15 cellular contexts compared by ENCODE assay signal in the genomic region with DNA sequence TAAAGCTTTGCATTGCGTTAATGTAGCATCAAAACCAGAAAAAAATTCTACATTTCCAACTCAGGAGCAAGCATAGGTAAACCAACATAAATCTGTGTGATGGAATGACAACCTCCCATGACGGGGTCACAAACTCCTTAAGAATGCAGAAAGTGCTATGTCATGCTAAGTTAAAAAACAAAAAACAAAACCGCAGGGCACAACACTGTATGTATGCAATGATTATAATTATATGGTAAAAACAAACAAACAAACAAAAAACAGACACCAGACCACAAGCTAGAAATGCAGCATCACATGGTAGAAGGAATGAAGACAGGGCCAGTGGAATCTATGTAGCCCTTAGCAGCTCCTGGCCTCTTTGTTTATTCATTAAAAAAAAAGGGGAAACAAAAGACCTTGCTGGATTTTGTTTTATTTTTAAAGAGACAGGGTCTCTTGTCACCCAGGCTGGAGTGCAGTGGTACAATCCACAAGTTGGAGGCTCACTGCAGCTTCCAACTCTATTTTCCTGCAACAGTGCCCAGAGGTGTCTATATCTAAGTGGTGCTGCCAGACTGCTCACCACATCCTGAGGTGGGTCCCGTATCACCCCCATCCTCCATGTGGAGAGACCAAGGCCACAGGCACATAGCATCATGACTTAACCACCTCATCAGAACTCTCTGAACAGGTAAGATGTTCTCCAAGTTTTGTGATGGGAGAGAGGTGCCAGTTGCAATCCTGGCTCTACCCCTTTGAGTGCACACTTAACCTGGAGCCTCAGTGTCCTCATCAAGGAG.
DNase-seq lines count a peak whose midpoint lies in the region; ATAC-seq and TF ChIP-seq lines count a peak whose summit lies in the region.
"Had no signal": no experiment of that assay in that cellular context is flagged by ENCODE, and none has a peak within 500 bp of the region (broad histone marks: within the 10 kb centered on the region; RNA-seq: fewer than 3 reads in every experiment).

No MANE protein-coding gene starts in this region.

- H3K4me1 Mint-ChIP-seq in effector memory CD8-positive, alpha-beta T cell (ENCODE audit: low read depth in 2 of 2) = peaks cover 23% of the 10 kb centered on the region in 2 donors
- H3K4me1 Mint-ChIP-seq in progenitor cell of endocrine pancreas (ENCODE audit: low read depth) = no peaks in the 10 kb centered on the region

- peaks cover 18% of the 10 kb centered on the region for H3K36me3 Mint-ChIP-seq in effector memory CD8-positive, alpha-beta T cell (ENCODE audit: insufficient read depth)
- peaks cover 10% of the 10 kb centered on the region for H3K36me3 Mint-ChIP-seq in progenitor cell of endocrine pancreas (ENCODE audit: insufficient read depth)

- ATAC-seq in DND-41 (ENCODE audit: insufficient read depth, low read depth) (peak; percentile 73), GM21367 (IDR thresholded peaks at IDR 0.05; ENCODE audit: unreplicated experiment) (no peak)
- ATAC-seq in effector memory CD8-positive, alpha-beta T cell (replicated peaks) = peak; percentile 66

- H3K79me2 ChIP-seq in DND-41 (ENCODE audit: insufficient read depth, low read length) = peaks cover 17% of the 10 kb centered on the region; the same call in 1 of the 2 replicates

- H3K27ac Mint-ChIP-seq in effector memory CD8-positive, alpha-beta T cell = peak overlapping the region in 1 of 2 donors; percentile 71
- peak overlapping the region; percentile 20 for H3K27ac Mint-ChIP-seq in progenitor cell of endocrine pancreas

- peak; percentile 13 for DNase-seq in DND-41
- DNase-seq in NCI-H460 (ENCODE audit: extremely low read depth, low read depth) = peak; percentile 12
- no peak for DNase-seq in effector memory CD8-positive, alpha-beta T cell
- DNase-seq in progenitor cell of endocrine pancreas (ENCODE audit: low spot score, unreplicated experiment) = no peak
- DNase-seq in NCI-H187 treated with DMSO at 0.1 percent for 48 hours (lab: John Stamatoyannopoulos, UW) = no peak
- no peak for DNase-seq in stimulated activated CD4-positive, alpha-beta T cell treated with anti-CD3 and anti-CD28 coated beads, Interleukin-12 subunit alpha, Interleukin-12 subunit beta, amount 100 ng/mL, for 4 hours
- no peak for DNase-seq in NCI-H2227 (lab: John Stamatoyannopoulos, UW; ENCODE audit: unreplicated experiment)
- DNase-seq: aorta; Caco-2; effector CD8-positive, alpha-beta T cell; kidney; NCI-H1436 treated with DMSO at 0.1 percent for 48 hours; NCI-H524 treated with DMSO at 0.1 percent for 48 hours; right lobe of liver had no signal

- H3K9me3 ChIP-seq in DND-41 (ENCODE audit: insufficient read depth, low read length, severe bottlenecking) = no peaks in the 10 kb centered on the region
- H3K9me3 ChIP-seq: Caco-2, right lobe of liver had no signal

- H3K4me1 ChIP-seq in DND-41 (ENCODE audit: insufficient read depth, low read length) = no peaks in the 10 kb centered on the region

- peaks cover 68% of the 10 kb centered on the region for H3K36me3 ChIP-seq in DND-41 (ENCODE audit: insufficient read depth, low read length)

- H3K4me3 ChIP-seq in DND-41 (ENCODE audit: low read depth in 1 of 2, low read length in 2 of 2) = no peak overlapping the region
- H3K4me3 ChIP-seq: right lobe of liver had no signal

- no peaks in the 10 kb centered on the region for H3K27me3 ChIP-seq in DND-41 (ENCODE audit: insufficient read depth, low read length, poor library complexity)
- H3K27me3 ChIP-seq: right lobe of liver had no signal

- H3K9me3 Mint-ChIP-seq in effector memory CD8-positive, alpha-beta T cell = no peaks in the 10 kb centered on the region
- H3K9me3 Mint-ChIP-seq in progenitor cell of endocrine pancreas (ENCODE audit: low read depth) = no peaks in the 10 kb centered on the region

- no peak overlapping the region for H3K4me2 ChIP-seq in DND-41 (ENCODE audit: insufficient read depth, low read length)

- H3K9ac ChIP-seq in DND-41 (ENCODE audit: low read depth, low read length) = no peak overlapping the region

- H2AFZ ChIP-seq in DND-41 (ENCODE audit: low read depth, low read length) = no peak overlapping the region

- no peak for TF ChIP-seq CTCF in DND-41 (IDR thresholded peaks at IDR 0.05; ENCODE audit: borderline replicate concordance, extremely low read depth, low read length, poor library complexity, severe bottlenecking)
- no peak for TF ChIP-seq CTCF in progenitor cell of endocrine pancreas (IDR thresholded peaks at IDR 0.05; ENCODE audit: unreplicated experiment)

- H3K4me3 Mint-ChIP-seq in effector memory CD8-positive, alpha-beta T cell = no peak overlapping the region
- H3K4me3 Mint-ChIP-seq in progenitor cell of endocrine pancreas (ENCODE audit: low read depth) = no peak overlapping the region

- H4K20me1 ChIP-seq in DND-41 (ENCODE audit: insufficient read depth, low read length) = peaks cover 15% of the 10 kb centered on the region; the same call in 1 of the 2 replicates

- no peaks in the 10 kb centered on the region for H3K27me3 Mint-ChIP-seq in effector memory CD8-positive, alpha-beta T cell
- H3K27me3 Mint-ChIP-seq in progenitor cell of endocrine pancreas = no peaks in the 10 kb centered on the region

- H3K27ac ChIP-seq in DND-41 (ENCODE audit: low read length) = no peak overlapping the region
- H3K27ac ChIP-seq: right lobe of liver had no signal

Comparison
In these comparisons a context has a peak if more than half of its experiments do, and no peak if none do; other contexts are left out.
1. DNase-seq: peak in DND-41 (single experiment) and NCI-H460 (single experiment); none in effector memory CD8-positive, alpha-beta T cell (0 of 3), progenitor cell of endocrine pancreas (single experiment), NCI-H187 treated with DMSO at 0.1 percent for 48 hours (single experiment), stimulated activated CD4-positive, alpha-beta T cell treated with anti-CD3 and anti-CD28 coated beads, Interleukin-12 subunit alpha, Interleukin-12 subunit beta, amount 100 ng/mL, for 4 hours (single experiment) and NCI-H2227 (single experiment).